Comparison of ENCODE assay signal across 26 cellular contexts in genomic region chr1:212648431-212648830, GRCh38. TPM values are rescaled to one million over a fixed set of nuclear protein-coding genes. Genes with fewer than 3 reads are reported as not detected.
DNase-seq lines count a peak whose midpoint lies in the region; ATAC-seq and TF ChIP-seq lines count a peak whose summit lies in the region.
"Had no signal": no experiment of that assay in that cellular context is flagged by ENCODE, and none has a peak within 500 bp of the region (broad histone marks: within the 10 kb centered on the region; RNA-seq: fewer than 3 reads in every experiment).

No MANE protein-coding gene starts in this region.

- peak overlapping the region; percentile 52; the same call in 1 of the 2 replicates for H4K5ac ChIP-seq in IMR-90 (ENCODE audit: low read depth, low read length)

- H3K56ac ChIP-seq in IMR-90 (ENCODE audit: extremely low read depth, insufficient read depth, low read length), result no peak overlapping the region

- 0 out of 2 replicates have a peak, but pooled peaks have one; percentile 3 for ATAC-seq in IMR-90 (ENCODE audit: low read depth)
- no peak for ATAC-seq in HG02852 (IDR thresholded peaks at IDR 0.05; ENCODE audit: unreplicated experiment)
- ATAC-seq: GM12878 had no signal

- no TSS peak for BruUV-seq in IMR-90 (replicated peaks; lab: Mats Ljungman, UMichigan)

- H3K9me3 Mint-ChIP-seq in osteocyte (ENCODE audit: unreplicated experiment) (no peaks in the 10 kb centered on the region), mesothelial cell of epicardium (no peaks in the 10 kb centered on the region)
- H3K9me3 Mint-ChIP-seq: CD4-positive, alpha-beta memory T cell; CD4-positive, CD25-positive, alpha-beta regulatory T cell; CD8-positive, alpha-beta memory T cell had no signal

- H3K4me1 ChIP-seq in IMR-90 (ENCODE audit: control insufficient read depth, insufficient read depth, low read length) (peaks cover 15% of the 10 kb centered on the region), adipocyte (ENCODE audit: control insufficient read depth, insufficient read depth, low read length) (peaks cover 41% of the 10 kb centered on the region), colonic mucosa (no peaks in the 10 kb centered on the region)
- H3K4me1 ChIP-seq: BE2C had no signal

- H2AFZ ChIP-seq in IMR-90 (replicated peaks; ENCODE audit: low read length, poor library complexity), result no peak overlapping the region

- H3K4me1 Mint-ChIP-seq in osteocyte (ENCODE audit: unreplicated experiment) (peaks cover 17% of the 10 kb centered on the region), mesothelial cell of epicardium (peaks cover 8% of the 10 kb centered on the region)
- H3K4me1 Mint-ChIP-seq: CD4-positive, alpha-beta memory T cell; CD4-positive, CD25-positive, alpha-beta regulatory T cell; CD8-positive, alpha-beta memory T cell had no signal

- H3K4ac ChIP-seq in IMR-90 (ENCODE audit: low read depth, low read length), result peak overlapping the region; percentile 58

- peak overlapping the region; percentile 17 for H3K18ac ChIP-seq in IMR-90 (ENCODE audit: low read depth, low read length)

- no peaks in the 10 kb centered on the region for H4K20me1 ChIP-seq in IMR-90 (ENCODE audit: insufficient read depth, low read length)
- H4K20me1 ChIP-seq: BLaER1 had no signal

- CTCF ChIA-PET in IMR-90 (lab: Yijun Ruan, JAX), result no interaction called here

- in situ Hi-C loops in IMR-90 (cut with MboI; ENCODE audit: low sequenced_read_pairs), result no loop called here

- no CpG with 5 or more reads among the region's 3 CpGs for WGBS in IMR-90 (ENCODE audit: extremely low coverage in 2 of 2, insufficient read length in 1 of 2), 2 experiments

- peak overlapping the region; percentile 62 for H4K91ac ChIP-seq in IMR-90 (ENCODE audit: insufficient read depth, low read depth, low read length)

- H3K27me3 ChIP-seq in IMR-90 (ENCODE audit: control insufficient read depth, insufficient read depth, low read length) (no peaks in the 10 kb centered on the region), adipocyte (replicated peaks; ENCODE audit: control insufficient read depth, insufficient read depth, low read length) (no peaks in the 10 kb centered on the region), colonic mucosa (no peaks in the 10 kb centered on the region), WERI-Rb-1 (ENCODE audit: insufficient read depth, low read depth, severe bottlenecking) (no peaks in the 10 kb centered on the region)
- H3K27me3 ChIP-seq: BE2C, BLaER1 had no signal

- H3K27ac ChIP-seq in IMR-90 (ENCODE audit: insufficient read depth, low read length) (peak overlapping the region; percentile 72; the same call in 1 of the 2 replicates), colonic mucosa (no peak overlapping the region), WERI-Rb-1 (no peak overlapping the region)
- H3K27ac ChIP-seq: BLaER1 had no signal

- TF ChIP-seq CTCF in IMR-90 (conservative IDR thresholded peaks at IDR 0.05; ENCODE audit: low read depth, low read length), result no peak
- no peak for TF ChIP-seq CTCF in colonic mucosa (IDR thresholded peaks at IDR 0.05)
- TF ChIP-seq CTCF in osteocyte (IDR thresholded peaks at IDR 0.05), result no peak
- no peak for TF ChIP-seq CTCF in mesothelial cell of epicardium (IDR thresholded peaks at IDR 0.05; ENCODE audit: unreplicated experiment)
- no peak for TF ChIP-seq CTCF in WERI-Rb-1 (IDR thresholded peaks at IDR 0.05; ENCODE audit: low read depth, low read length)

- dilution Hi-C loops in IMR-90 (cut with HindIII; ENCODE audit: low sequenced_read_pairs, unreplicated experiment), result no loop called here

- 0 out of 2 replicates have a peak overlapping the region, but pooled peaks have one; percentile 56 for H2BK120ac ChIP-seq in IMR-90 (ENCODE audit: low read depth, low read length)

- 0 out of 2 replicates have a peak, but pooled peaks cover 2% of the 10 kb centered on the region for H3K9me3 ChIP-seq in IMR-90 (ENCODE audit: control insufficient read depth, insufficient read depth, low read length)
- no peaks in the 10 kb centered on the region for H3K9me3 ChIP-seq in adipocyte (ENCODE audit: control insufficient read depth, low read length)
- no peaks in the 10 kb centered on the region for H3K9me3 ChIP-seq in colonic mucosa
- no peaks in the 10 kb centered on the region for H3K9me3 ChIP-seq in WERI-Rb-1 (ENCODE audit: severe bottlenecking)
- H3K9me3 ChIP-seq: BE2C, BLaER1 had no signal

- H3K79me1 ChIP-seq in IMR-90 (ENCODE audit: low read depth in 1 of 2, low read length in 2 of 2), result no peaks in the 10 kb centered on the region

- H3K4me3 ChIP-seq in IMR-90 (ENCODE audit: insufficient read depth, low read depth, low read length) (no peak overlapping the region), adipocyte (ENCODE audit: low read length) (no peak overlapping the region), colonic mucosa (no peak overlapping the region), WERI-Rb-1 (ENCODE audit: low read depth, low read length) (no peak overlapping the region)
- H3K4me3 ChIP-seq: BLaER1, GM12878 had no signal

- peak overlapping the region; percentile 30; the same call in 1 of the 3 replicates for H2BK15ac ChIP-seq in IMR-90 (ENCODE audit: low read depth, low read length)

- H3K9me1 ChIP-seq in IMR-90 (ENCODE audit: insufficient read depth, low read length), result peaks cover 13% of the 10 kb centered on the region

- DNase-seq in IMR-90 (peak; percentile 36), adipocyte (ENCODE audit: low read depth) (peak; percentile 49), colonic mucosa (peak; percentile 4), osteocyte (ENCODE audit: extremely low spot score, unreplicated experiment) (peak; percentile 23), mesothelial cell of epicardium (ENCODE audit: low spot score in 2 of 2, unreplicated experiment in 2 of 2) (no peak), NAMALWA (ENCODE audit: low spot score) (no peak), WERI-Rb-1 (no peak)
- DNase-seq: 8988T; ACHN; BE2C; C1 segment of cervical spinal cord; CD4-positive, alpha-beta memory T cell; CD4-positive, CD25-positive, alpha-beta regulatory T cell; CD8-positive, alpha-beta memory T cell; COR-L47; DMS 273 treated with DMSO at 0.1 percent for 48 hours; DMS153; DMS53; DMS79; DND-41; EL; GDM1 had no signal

- H3K14ac ChIP-seq in IMR-90 (replicated peaks; ENCODE audit: low read depth, low read length), result no peak overlapping the region

- H3K9ac ChIP-seq in IMR-90 (ENCODE audit: low read depth, low read length) (peak overlapping the region; percentile 33; the same call in 1 of the 2 replicates), adipocyte (ENCODE audit: low read length) (peak overlapping the region; percentile 19), colonic mucosa (ENCODE audit: low read depth in 2 of 2, low read length in 2 of 2) (no peak overlapping the region)
- H3K9ac ChIP-seq: BLaER1 had no signal

- intact Hi-C loops in IMR-90 (cut with micrococcal nuclease) (loop anchor here (5.0 kb wide), 1 partner anchor 36 kb away; no protein-coding TSS in a partner anchor), colonic mucosa (cut with DNase I) (no loop called here)

- H2AK9ac ChIP-seq in IMR-90 (replicated peaks; ENCODE audit: low read depth, low read length, poor library complexity), result no peak overlapping the region

- POLR2A ChIA-PET in IMR-90 (lab: Charles Lee; ENCODE audit: unreplicated experiment), result no interaction called here

- peak overlapping the region; percentile 36 for H3K27ac Mint-ChIP-seq in osteocyte (ENCODE audit: unreplicated experiment)
- no peak overlapping the region for H3K27ac Mint-ChIP-seq in mesothelial cell of epicardium
- H3K27ac Mint-ChIP-seq: CD14-positive monocyte; CD4-positive, alpha-beta memory T cell; CD4-positive, CD25-positive, alpha-beta regulatory T cell; CD8-positive, alpha-beta memory T cell had no signal

- H2BK20ac ChIP-seq in IMR-90 (ENCODE audit: low read depth, low read length), result peak overlapping the region; percentile 88

- no peaks in the 10 kb centered on the region for H3K36me3 ChIP-seq in IMR-90 (ENCODE audit: control insufficient read depth, insufficient read depth, low read length)
- no peaks in the 10 kb centered on the region for H3K36me3 ChIP-seq in adipocyte (ENCODE audit: control insufficient read depth, insufficient read depth, low read length, severe bottlenecking)
- H3K36me3 ChIP-seq in colonic mucosa, result no peaks in the 10 kb centered on the region
- H3K36me3 ChIP-seq in WERI-Rb-1, result no peaks in the 10 kb centered on the region
- H3K36me3 ChIP-seq: BE2C, BLaER1 had no signal

- H3K4me3 Mint-ChIP-seq in osteocyte (ENCODE audit: unreplicated experiment), result no peak overlapping the region
- no peak overlapping the region for H3K4me3 Mint-ChIP-seq in mesothelial cell of epicardium
- H3K4me3 Mint-ChIP-seq: CD14-positive monocyte; CD4-positive, alpha-beta memory T cell; CD4-positive, CD25-positive, alpha-beta regulatory T cell; CD8-positive, alpha-beta memory T cell had no signal

- peak overlapping the region; percentile 56 for H2BK5ac ChIP-seq in IMR-90 (ENCODE audit: low read depth, low read length, poor library complexity, severe bottlenecking)

- TF ChIP-seq RAD21 in IMR-90 (IDR thresholded peaks at IDR 0.05; ENCODE audit: low read length), result no peak

- peak overlapping the region; percentile 59; the same call in 1 of the 2 replicates for H3K23ac ChIP-seq in IMR-90 (ENCODE audit: low read depth, low read length)

- H4K8ac ChIP-seq in IMR-90 (ENCODE audit: low read depth in 2 of 2, low read length in 2 of 2), result peak overlapping the region; percentile 6 to 21; a peak in 1 of 4 replicates

- peak overlapping the region; percentile 64; the same call in 1 of the 2 replicates for H2AK5ac ChIP-seq in IMR-90 (ENCODE audit: low read depth, low read length)

- no peak for TF ChIP-seq POLR2A in IMR-90 (IDR thresholded peaks at IDR 0.05; ENCODE audit: low read depth, low read length)

- H3K36me3 Mint-ChIP-seq in osteocyte (ENCODE audit: unreplicated experiment) (no peaks in the 10 kb centered on the region), mesothelial cell of epicardium (no peaks in the 10 kb centered on the region)
- H3K36me3 Mint-ChIP-seq: CD14-positive monocyte; CD4-positive, alpha-beta memory T cell; CD4-positive, CD25-positive, alpha-beta regulatory T cell; CD8-positive, alpha-beta memory T cell had no signal

- H3K27me3 Mint-ChIP-seq in osteocyte (ENCODE audit: unreplicated experiment) (peaks cover 10% of the 10 kb centered on the region), mesothelial cell of epicardium (ENCODE audit: low read depth) (no peaks in the 10 kb centered on the region)

- H3K4me2 ChIP-seq in IMR-90 (ENCODE audit: low read depth, low read length), result no peak overlapping the region
- H3K4me2 ChIP-seq: BLaER1 had no signal

RNA-seq across cellular contexts. Expression of gene ATF3, which starts 39.9 kb away (rescaled TPM):
- total RNA-seq in IMR-90 (2012; rRNA removed), result 9.9 and 15.0 TPM in 2 replicates
- polyA plus RNA-seq in IMR-90 (2012; rRNA removed), result 12.3 and 17.9 TPM in 2 replicates
- 13.7 and 26.0 TPM in 2 replicates for polyA plus RNA-seq in IMR-90 (2012; cell fraction: cytosol; rRNA removed)
- polyA plus RNA-seq in IMR-90 (2012; cell fraction: nucleus; rRNA removed; ENCODE audit: low replicate concordance), result 98.0 and 356 TPM in 2 replicates
- 10 to 100 TPM; 17.7 to 34.0 TPM for total RNA-seq in colonic mucosa
- total RNA-seq in osteocyte, result 18.7 and 45.3 TPM in 2 replicates
- 134 to 147 TPM (median 146 TPM) in 3 replicates for total RNA-seq in mesothelial cell of epicardium
- polyA plus RNA-seq: CD8-positive, alpha-beta memory T cell had no signal

RNA-seq across cellular contexts. Expression of gene BATF3, which starts 51.2 kb away (rescaled TPM):
- 1.6 and 2.2 TPM in 2 replicates for total RNA-seq in IMR-90 (2012; rRNA removed)
- polyA plus RNA-seq in IMR-90 (2012; rRNA removed), result 3.0 and 3.9 TPM in 2 replicates
- 3.4 and 3.8 TPM in 2 replicates for polyA plus RNA-seq in IMR-90 (2012; cell fraction: cytosol; rRNA removed)
- polyA plus RNA-seq in IMR-90 (2012; cell fraction: nucleus; rRNA removed; ENCODE audit: low replicate concordance), result 5.1 and 5.2 TPM in 2 replicates
- total RNA-seq in colonic mucosa, result under 1 TPM; 0.74 to 0.88 TPM
- total RNA-seq in osteocyte, result 0.56 and 0.71 TPM in 2 replicates
- total RNA-seq in mesothelial cell of epicardium, result 0.84 to 1.0 TPM (median 1.0 TPM) in 3 replicates

Comparison
In these comparisons a context has a peak if more than half of its experiments do, and no peak if none do; other contexts are left out.
1. DNase-seq: peak in IMR-90 (single experiment), adipocyte (single experiment), colonic mucosa (single experiment) and osteocyte (single experiment); none in mesothelial cell of epicardium (0 of 2), NAMALWA (single experiment) and WERI-Rb-1 (single experiment).
2. H3K9ac ChIP-seq: peak in IMR-90 (single experiment) and adipocyte (single experiment); none in colonic mucosa (0 of 2).